Comparison of ENCODE assay signal across 9 cellular contexts in the genomic region with DNA sequence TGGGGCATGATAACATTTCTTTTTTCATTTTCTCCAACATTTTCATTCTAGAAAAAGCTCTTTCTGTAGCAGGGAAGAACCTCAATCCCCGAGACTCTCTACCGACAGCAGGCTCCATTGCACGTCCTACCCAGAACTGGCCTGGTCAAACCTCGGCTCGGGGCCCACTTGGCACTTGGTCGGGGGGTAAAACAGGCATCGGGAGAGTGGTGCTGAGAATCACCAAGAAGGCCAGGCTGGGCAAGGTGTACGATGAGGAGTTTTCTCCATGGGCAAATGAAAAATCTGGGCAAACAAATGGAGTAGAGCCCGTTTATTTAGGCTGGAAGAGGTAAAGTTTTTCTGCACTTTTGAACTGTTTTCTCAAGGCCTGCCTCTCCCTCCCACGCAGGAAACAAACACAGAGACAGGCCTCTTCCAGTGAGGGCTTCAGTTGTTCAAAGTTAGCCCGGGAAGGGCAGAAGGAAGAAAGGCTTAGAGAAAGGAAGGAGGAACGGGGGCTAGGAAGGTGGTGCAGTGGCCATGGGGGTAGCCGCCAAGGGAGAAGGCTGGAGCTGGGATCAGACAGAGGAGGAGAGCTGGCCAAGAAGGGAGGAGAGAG.
A peak's percentile ranks its signal among the peaks of the same experiment; 100 is the strongest.
DNase-seq lines count a peak whose midpoint lies in the region; TF ChIP-seq lines count a peak whose summit lies in the region.
"Had no signal": no experiment of that assay in that cellular context is flagged by ENCODE, and none has a peak within 500 bp of the region (broad histone marks: within the 10 kb centered on the region; RNA-seq: fewer than 3 reads in every experiment).

No MANE protein-coding gene starts in this region.

- H3K27ac Mint-ChIP-seq in activated naive CD4-positive, alpha-beta T cell treated with anti-CD3 and anti-CD28 coated beads, Interleukin-2, amount 50 U/mL, for 24 hours: peak overlapping the region; percentile 100
- peak overlapping the region; percentile 97 for H3K27ac Mint-ChIP-seq in activated naive CD8-positive, alpha-beta T cell treated with anti-CD3 and anti-CD28 coated beads for 36 hours

- H3K79me1 ChIP-seq in mesendoderm (ENCODE audit: low read length): peaks cover 11% of the 10 kb centered on the region

- peaks cover 98% of the 10 kb centered on the region for H3K4me1 Mint-ChIP-seq in activated naive CD4-positive, alpha-beta T cell treated with anti-CD3 and anti-CD28 coated beads, Interleukin-2, amount 50 U/mL, for 24 hours
- H3K4me1 Mint-ChIP-seq in activated naive CD8-positive, alpha-beta T cell treated with anti-CD3 and anti-CD28 coated beads for 36 hours: peaks cover 92% of the 10 kb centered on the region

- peak overlapping the region; percentile 93 for H3K4me3 Mint-ChIP-seq in activated naive CD4-positive, alpha-beta T cell treated with anti-CD3 and anti-CD28 coated beads, Interleukin-2, amount 50 U/mL, for 24 hours
- H3K4me3 Mint-ChIP-seq in activated naive CD8-positive, alpha-beta T cell treated with anti-CD3 and anti-CD28 coated beads for 36 hours: peak overlapping the region; percentile 85

- no peak overlapping the region for H2BK5ac ChIP-seq in mesendoderm (ENCODE audit: low read length)

- TF ChIP-seq CTCF in transverse colon (IDR thresholded peaks at IDR 0.05): no peak

- H3K36me3 Mint-ChIP-seq in activated naive CD4-positive, alpha-beta T cell treated with anti-CD3 and anti-CD28 coated beads, Interleukin-2, amount 50 U/mL, for 24 hours: peaks cover 12% of the 10 kb centered on the region
- H3K36me3 Mint-ChIP-seq in activated naive CD8-positive, alpha-beta T cell treated with anti-CD3 and anti-CD28 coated beads for 36 hours: peaks cover 83% of the 10 kb centered on the region

- H3K9ac ChIP-seq in mesendoderm (ENCODE audit: low read length): no peak overlapping the region

- H3K4me2 ChIP-seq in mesendoderm (ENCODE audit: low read length): no peak overlapping the region

- DNase-seq in activated naive CD4-positive, alpha-beta T cell treated with Interleukin-2 at 50 U/mL for 16 hours: no peak
- DNase-seq in activated naive CD8-positive, alpha-beta T cell treated with anti-CD3 and anti-CD28 coated beads for 36 hours: no peak
- no peak for DNase-seq in mesendoderm
- DNase-seq in transverse colon: no peak
- DNase-seq in NCI-H1417 (lab: John Stamatoyannopoulos, UW): no peak
- DNase-seq in globus pallidus (ENCODE audit: low spot score): no peak
- DNase-seq in NCI-H1436 treated with DMSO at 0.1 percent for 48 hours (lab: John Stamatoyannopoulos, UW): no peak
- DNase-seq: dorsolateral prefrontal cortex had no signal

- no peak overlapping the region for H3K23ac ChIP-seq in mesendoderm (ENCODE audit: low read length)

- H3K27me3 ChIP-seq in mesendoderm (ENCODE audit: insufficient read depth, low read length, poor library complexity): no peaks in the 10 kb centered on the region
- no peaks in the 10 kb centered on the region for H3K27me3 ChIP-seq in transverse colon
- H3K27me3 ChIP-seq: dorsolateral prefrontal cortex had no signal

- H3K9me3 Mint-ChIP-seq in activated naive CD4-positive, alpha-beta T cell treated with anti-CD3 and anti-CD28 coated beads, Interleukin-2, amount 50 U/mL, for 24 hours: no peaks in the 10 kb centered on the region
- no peaks in the 10 kb centered on the region for H3K9me3 Mint-ChIP-seq in activated naive CD8-positive, alpha-beta T cell treated with anti-CD3 and anti-CD28 coated beads for 36 hours

- intact Hi-C loops in transverse colon (cut with DNase I; ENCODE audit: low total_unique reads): no loop called here

- H4K8ac ChIP-seq in mesendoderm (ENCODE audit: low read depth, low read length): no peak overlapping the region

- no peak overlapping the region for H2AK5ac ChIP-seq in mesendoderm (ENCODE audit: low read length)

- H3K4me3 ChIP-seq in mesendoderm (ENCODE audit: low read length): no peak overlapping the region
- H3K4me3 ChIP-seq in transverse colon: peak overlapping the region in 1 of 4 donors; percentile 10

- no peaks in the 10 kb centered on the region for H3K9me3 ChIP-seq in transverse colon

- H3K18ac ChIP-seq in mesendoderm (ENCODE audit: low read length): no peak overlapping the region

- H3K36me3 ChIP-seq in mesendoderm (ENCODE audit: control insufficient read depth, insufficient read depth, low read length): no peaks in the 10 kb centered on the region
- H3K36me3 ChIP-seq in transverse colon: no peaks in the 10 kb centered on the region

- in situ Hi-C loops in transverse colon (cut with MboI; ENCODE audit: low pct_ligation_motif_present in 1 of 4, low pct_unique_long_range_greater_than_20kb in 1 of 4, low sequenced_read_pairs in 3 of 4): loop anchor here in 1 of 4 donors (25.0 kb wide), 1 partner anchor 212 kb away; no protein-coding TSS in a partner anchor

- H3K27ac ChIP-seq in mesendoderm (ENCODE audit: low read depth, low read length): no peak overlapping the region
- H3K27ac ChIP-seq in transverse colon: peak overlapping the region; percentile 91 to 94 (median 92)

- no peak for TF ChIP-seq POLR2A in transverse colon (IDR thresholded peaks at IDR 0.05)

- TF ChIP-seq EP300 in transverse colon (IDR thresholded peaks at IDR 0.05; ENCODE audit: low read depth): no peak

- no peak overlapping the region for H2BK120ac ChIP-seq in mesendoderm (ENCODE audit: low read depth, low read length)

- H3K56ac ChIP-seq in mesendoderm (ENCODE audit: low read length): peak overlapping the region; percentile 52

- no peak overlapping the region for H4K5ac ChIP-seq in mesendoderm (ENCODE audit: low read length)

- no peaks in the 10 kb centered on the region for H3K27me3 Mint-ChIP-seq in activated naive CD4-positive, alpha-beta T cell treated with anti-CD3 and anti-CD28 coated beads, Interleukin-2, amount 50 U/mL, for 24 hours
- H3K27me3 Mint-ChIP-seq in activated naive CD8-positive, alpha-beta T cell treated with anti-CD3 and anti-CD28 coated beads for 36 hours: no peaks in the 10 kb centered on the region

- H2BK15ac ChIP-seq in mesendoderm (replicated peaks; ENCODE audit: low read depth): no peak overlapping the region

- no peak overlapping the region for H3K4ac ChIP-seq in mesendoderm (ENCODE audit: low read depth, low read length)

- peaks cover 2% of the 10 kb centered on the region for H3K79me2 ChIP-seq in mesendoderm (ENCODE audit: control insufficient read depth, insufficient read depth, low read length)

- H3K4me1 ChIP-seq in mesendoderm (ENCODE audit: control insufficient read depth, low read depth, low read length) (peaks cover 21% of the 10 kb centered on the region), transverse colon (peaks cover 32 to 99% (median 67%) of the 10 kb centered on the region in 4 donors)

- WGBS in mesendoderm (ENCODE audit: extremely low coverage, insufficient coverage, low lambda C conversion rate): no CpG with 5 or more reads among the region's 13 CpGs
- 58 to 59% methylated on average over 12 to 13 of the region's 13 CpGs for WGBS in transverse colon (ENCODE audit: low coverage in 1 of 2), 2 donors
